Comparison of ENCODE assay signal across 26 cellular contexts in genomic region chr10:17765602-17766001, GRCh38. TPM values are rescaled to one million over a fixed set of nuclear protein-coding genes. Genes with fewer than 3 reads are reported as not detected.
DNase-seq lines count a peak whose midpoint lies in the region; ATAC-seq lines count a peak whose summit lies in the region.
"Had no signal": no experiment of that assay in that cellular context is flagged by ENCODE, and none has a peak within 500 bp of the region (broad histone marks: within the 10 kb centered on the region; RNA-seq: fewer than 3 reads in every experiment).

No MANE protein-coding gene starts in this region.

- H3K4me3 Mint-ChIP-seq in dendritic cell treated with granulocyte-macrophage colony-stimulating factor and Interleukin-4, amounts not matched to agents 40 ng/mL and 50 ng/mL, for 4 days, result no peak overlapping the region
- no peak overlapping the region for H3K4me3 Mint-ChIP-seq in stimulated activated naive CD8-positive, alpha-beta T cell treated with anti-CD3 and anti-CD28 coated beads, Interleukin-15, amount 100 ng/mL, for 72 hours
- H3K4me3 Mint-ChIP-seq: CD4-positive, alpha-beta memory T cell; CD4-positive, CD25-positive, alpha-beta regulatory T cell; CD8-positive, alpha-beta memory T cell had no signal

- H3K4me1 Mint-ChIP-seq in dendritic cell treated with granulocyte-macrophage colony-stimulating factor and Interleukin-4, amounts not matched to agents 40 ng/mL and 50 ng/mL, for 4 days (ENCODE audit: low read depth), result peaks cover 64% of the 10 kb centered on the region
- H3K4me1 Mint-ChIP-seq in stimulated activated naive CD8-positive, alpha-beta T cell treated with anti-CD3 and anti-CD28 coated beads, Interleukin-15, amount 100 ng/mL, for 72 hours, result no peaks in the 10 kb centered on the region
- H3K4me1 Mint-ChIP-seq: CD8-positive, alpha-beta memory T cell had no signal

- intact Hi-C loops in dendritic cell treated with granulocyte-macrophage colony-stimulating factor and Interleukin-4, amounts not matched to agents 40 ng/mL and 50 ng/mL, for 4 days (cut with micrococcal nuclease), result no loop called here

- H3K36me3 Mint-ChIP-seq in dendritic cell treated with granulocyte-macrophage colony-stimulating factor and Interleukin-4, amounts not matched to agents 40 ng/mL and 50 ng/mL, for 4 days (ENCODE audit: low read depth), result peaks cover 8% of the 10 kb centered on the region
- H3K36me3 Mint-ChIP-seq: CD14-positive monocyte; CD4-positive, alpha-beta memory T cell; CD8-positive, alpha-beta memory T cell had no signal

- H3K9me3 Mint-ChIP-seq in dendritic cell treated with granulocyte-macrophage colony-stimulating factor and Interleukin-4, amounts not matched to agents 40 ng/mL and 50 ng/mL, for 4 days, result peaks cover 15% of the 10 kb centered on the region
- no peaks in the 10 kb centered on the region for H3K9me3 Mint-ChIP-seq in stimulated activated naive CD8-positive, alpha-beta T cell treated with anti-CD3 and anti-CD28 coated beads, Interleukin-15, amount 100 ng/mL, for 72 hours

- no peak for ATAC-seq in GM18861 (IDR thresholded peaks at IDR 0.05; ENCODE audit: unreplicated experiment)
- ATAC-seq in GM19023 (IDR thresholded peaks at IDR 0.05; ENCODE audit: unreplicated experiment), result no peak
- ATAC-seq in stimulated activated naive CD8-positive, alpha-beta T cell treated with anti-CD3 and anti-CD28 coated beads, Interleukin-15, amount 100 ng/mL, for 72 hours, result no peak
- ATAC-seq: GM12878 had no signal

- H3K27ac Mint-ChIP-seq in dendritic cell treated with granulocyte-macrophage colony-stimulating factor and Interleukin-4, amounts not matched to agents 40 ng/mL and 50 ng/mL, for 4 days, result peak overlapping the region; percentile 97
- no peak overlapping the region for H3K27ac Mint-ChIP-seq in stimulated activated naive CD8-positive, alpha-beta T cell treated with anti-CD3 and anti-CD28 coated beads, Interleukin-15, amount 100 ng/mL, for 72 hours
- H3K27ac Mint-ChIP-seq: CD4-positive, alpha-beta memory T cell; CD4-positive, CD25-positive, alpha-beta regulatory T cell; CD8-positive, alpha-beta memory T cell had no signal

- H3K27me3 Mint-ChIP-seq in dendritic cell treated with granulocyte-macrophage colony-stimulating factor and Interleukin-4, amounts not matched to agents 40 ng/mL and 50 ng/mL, for 4 days, result no peaks in the 10 kb centered on the region
- H3K27me3 Mint-ChIP-seq in stimulated activated naive CD8-positive, alpha-beta T cell treated with anti-CD3 and anti-CD28 coated beads, Interleukin-15, amount 100 ng/mL, for 72 hours, result no peaks in the 10 kb centered on the region

- DNase-seq in MV-4-11 (lab: John Stamatoyannopoulos, UW) (peak; percentile 5), RPMI7951 (ENCODE audit: low read depth) (peak; percentile 55), NCI-H146 treated with DMSO at 0.1 percent for 48 hours (lab: John Stamatoyannopoulos, UW; ENCODE audit: unreplicated experiment) (no peak)
- DNase-seq in stimulated activated naive CD8-positive, alpha-beta T cell treated with anti-CD3 and anti-CD28 coated beads, Interleukin-15, amount 100 ng/mL, for 72 hours, result no peak
- DNase-seq: 8988T; ACHN; BE2C; C1 segment of cervical spinal cord; CD4-positive, alpha-beta memory T cell; CD4-positive, CD25-positive, alpha-beta regulatory T cell; CD8-positive, alpha-beta memory T cell; COR-L47; DMS 273 treated with DMSO at 0.1 percent for 48 hours; DMS153; DMS53; DMS79; DND-41; EL; GDM1 had no signal

RNA-seq across cellular contexts. Expression of gene TMEM236, which starts 13.6 kb away (rescaled TPM):
- 0.10 and 0.12 TPM in 2 replicates for total RNA-seq in RPMI7951 (2014; rRNA removed; shearing (Covaris generic))
- total RNA-seq: G401, GM12878 had no signal

RNA-seq across cellular contexts. Expression of gene MRC1, which starts 43.5 kb away (rescaled TPM):
- not detected in 2 replicates for total RNA-seq in RPMI7951 (2014; rRNA removed; shearing (Covaris generic))
- total RNA-seq: Daoy, G401 had no signal

Comparison
In these comparisons a context has a peak if more than half of its experiments do, and no peak if none do; other contexts are left out.
1. DNase-seq: peak in MV-4-11 (single experiment) and RPMI7951 (single experiment); none in NCI-H146 treated with DMSO at 0.1 percent for 48 hours (single experiment) and stimulated activated naive CD8-positive, alpha-beta T cell treated with anti-CD3 and anti-CD28 coated beads, Interleukin-15, amount 100 ng/mL, for 72 hours (0 of 2).